8 cellular contexts compared by ENCODE assay signal in genomic region chrX:94058728-94059382, GRCh38.
A peak's percentile ranks its signal among the peaks of the same experiment; 100 is the strongest.
DNase-seq lines count a peak whose midpoint lies in the region; ATAC-seq and TF ChIP-seq lines count a peak whose summit lies in the region.

No MANE protein-coding gene starts in this region.

- DNase-seq in Ammon's horn (ENCODE audit: low spot score) (peak; percentile 31), H9 (peak; percentile 46), inferior parietal cortex (ENCODE audit: extremely low spot score) (peak; percentile 20), NCI-H446 treated with DMSO at 0.1 percent for 48 hours (lab: John Stamatoyannopoulos, UW) (no peak), Right ventricle myocardium superior (no peak), foreskin fibroblast (no peak)

- no peak overlapping the region for H4K5ac ChIP-seq in H9 (ENCODE audit: insufficient read length, low read depth, low read length)

- peaks cover 15 to 23% of the 10 kb centered on the region in 2 experiments for H3K4me1 Mint-ChIP-seq in H9

- H3K23ac ChIP-seq in H9 (ENCODE audit: insufficient read length, low read depth, low read length), result no peak overlapping the region

- H3K36me3 ChIP-seq in SU-DHL-6 (ENCODE audit: low read length), result no peaks in the 10 kb centered on the region

- H3K9ac ChIP-seq in H9 (ENCODE audit: extremely low read depth, insufficient read length, low read length) (no peak overlapping the region), SU-DHL-6 (ENCODE audit: low read length) (no peak overlapping the region)

- H3K4me1 ChIP-seq in H9 (ENCODE audit: insufficient read depth, low read length), result no peaks in the 10 kb centered on the region; the same call in 1 of the 2 replicates

- H3K4ac ChIP-seq in H9 (ENCODE audit: low read depth, low read length), result no peak overlapping the region

- TF ChIP-seq CTCF in H9 (conservative IDR thresholded peaks at IDR 0.05), result peak; percentile 86
- peak; percentile 16 for TF ChIP-seq CTCF in SU-DHL-6 (IDR thresholded peaks at IDR 0.05; ENCODE audit: insufficient read depth, low read length, poor library complexity, severe bottlenecking)
- no peak for TF ChIP-seq CTCF in foreskin fibroblast (IDR thresholded peaks at IDR 0.05; ENCODE audit: low read depth, low read length)

- no peak overlapping the region for H4K8ac ChIP-seq in H9 (replicated peaks; ENCODE audit: insufficient read length, low read depth, low read length)

- no peak overlapping the region for H3K4me3 ChIP-seq in SU-DHL-6 (ENCODE audit: insufficient read depth, low read length, poor library complexity, severe bottlenecking)
- H3K4me3 ChIP-seq in foreskin fibroblast (ENCODE audit: low read depth in 1 of 2, low read length in 2 of 2), result no peak overlapping the region

- no peaks in the 10 kb centered on the region for H3K79me1 ChIP-seq in H9 (ENCODE audit: insufficient read depth, low read depth, low read length, poor library complexity, severe bottlenecking)

- no peak overlapping the region for H4K91ac ChIP-seq in H9 (ENCODE audit: insufficient read length, low read depth, low read length)

- no peak overlapping the region for H3K4me2 ChIP-seq in H9 (ENCODE audit: insufficient read depth, insufficient read length, low read length)
- no peak overlapping the region for H3K4me2 ChIP-seq in SU-DHL-6 (ENCODE audit: low read depth, low read length, poor library complexity, severe bottlenecking)

- H4K20me1 ChIP-seq in H9 (ENCODE audit: control insufficient read depth, insufficient read depth, insufficient read length) (no peaks in the 10 kb centered on the region), SU-DHL-6 (ENCODE audit: low read depth, low read length) (no peaks in the 10 kb centered on the region)

- H2AFZ ChIP-seq in H9 (ENCODE audit: low read length) (no peak overlapping the region), SU-DHL-6 (ENCODE audit: low read depth, low read length, severe bottlenecking) (no peak overlapping the region)

- no peaks in the 10 kb centered on the region for H3F3A ChIP-seq in SU-DHL-6 (ENCODE audit: insufficient read depth)

- no peaks in the 10 kb centered on the region for H3K9me3 ChIP-seq in H9 (ENCODE audit: control insufficient read depth, low read depth, low read length)
- H3K9me3 ChIP-seq in SU-DHL-6 (ENCODE audit: insufficient read depth, low read length), result no peaks in the 10 kb centered on the region

- H3K23me2 ChIP-seq in H9 (ENCODE audit: insufficient read length, low read depth, low read length, poor library complexity, severe bottlenecking), result no peaks in the 10 kb centered on the region

- no peak overlapping the region for H2BK15ac ChIP-seq in H9 (ENCODE audit: low read depth, low read length)

- H3K27me3 ChIP-seq in H9 (ENCODE audit: insufficient read depth, low read length) (no peaks in the 10 kb centered on the region), SU-DHL-6 (ENCODE audit: low read length) (no peaks in the 10 kb centered on the region)

- H3K36me3 Mint-ChIP-seq in H9 (ENCODE audit: insufficient read depth in 1 of 3, low read depth in 3 of 3), result peaks cover 6 to 41% (median 22%) of the 10 kb centered on the region in 3 experiments

- no peaks in the 10 kb centered on the region for H3K9me2 ChIP-seq in SU-DHL-6 (replicated peaks; ENCODE audit: insufficient read depth, low read length)

- no peak overlapping the region for H3T11ph ChIP-seq in H9 (ENCODE audit: low read length)

- intact Hi-C loops in Right ventricle myocardium superior (cut with DNase I), result no loop called here

- no peak overlapping the region for H2AK5ac ChIP-seq in H9 (ENCODE audit: insufficient read length, low read length)

- H3K27me3 Mint-ChIP-seq in H9 (ENCODE audit: low read depth), result no peaks in the 10 kb centered on the region

- no peak overlapping the region for H2BK20ac ChIP-seq in H9 (ENCODE audit: low read depth, low read length, poor library complexity, severe bottlenecking)

- H2BK5ac ChIP-seq in H9 (ENCODE audit: insufficient read length, low read length), result no peak overlapping the region

- H3K9me3 Mint-ChIP-seq in H9, result peaks cover 8 to 10% of the 10 kb centered on the region in 2 experiments

- H3K18ac ChIP-seq in H9 (ENCODE audit: insufficient read length, low read depth, low read length), result no peak overlapping the region

- H2BK120ac ChIP-seq in H9 (ENCODE audit: low read depth, low read length, poor library complexity, severe bottlenecking), result no peak overlapping the region

- no peak overlapping the region for H3K27ac ChIP-seq in H9 (ENCODE audit: insufficient read length, low read depth, low read length)
- no peak overlapping the region for H3K27ac ChIP-seq in SU-DHL-6 (ENCODE audit: low read depth, low read length)

- no CpG with 5 or more reads among the region's 9 CpGs for WGBS in H9 (ENCODE audit: extremely low coverage, insufficient read length, low lambda C conversion rate)

- no peak overlapping the region for H2BK12ac ChIP-seq in H9 (ENCODE audit: insufficient read length, low read depth, low read length)

- H3K27ac Mint-ChIP-seq in H9, result no peak overlapping the region

- ATAC-seq in GM21737 (IDR thresholded peaks at IDR 0.05; ENCODE audit: unreplicated experiment), result no peak
- no peak for ATAC-seq in Right ventricle myocardium superior (ENCODE audit: poor library complexity)

- no peaks in the 10 kb centered on the region for H3K79me2 ChIP-seq in H9 (ENCODE audit: insufficient read depth, low read length)
- no peaks in the 10 kb centered on the region for H3K79me2 ChIP-seq in SU-DHL-6 (ENCODE audit: insufficient read depth, low read length)

- no peak overlapping the region for H3K14ac ChIP-seq in H9 (ENCODE audit: insufficient read depth, low read length)

- no peak overlapping the region for H3K56ac ChIP-seq in H9 (ENCODE audit: insufficient read length, low read depth, low read length)

- no peak overlapping the region for H3K4me3 Mint-ChIP-seq in H9

Comparison
In these comparisons a context has a peak if more than half of its experiments do, and no peak if none do; other contexts are left out.
1. DNase-seq: peak in Ammon's horn (single experiment), H9 (single experiment) and inferior parietal cortex (single experiment); none in NCI-H446 treated with DMSO at 0.1 percent for 48 hours (single experiment), Right ventricle myocardium superior (single experiment) and foreskin fibroblast (0 of 2).